23 cellular contexts compared by ENCODE assay signal in the genomic region with DNA sequence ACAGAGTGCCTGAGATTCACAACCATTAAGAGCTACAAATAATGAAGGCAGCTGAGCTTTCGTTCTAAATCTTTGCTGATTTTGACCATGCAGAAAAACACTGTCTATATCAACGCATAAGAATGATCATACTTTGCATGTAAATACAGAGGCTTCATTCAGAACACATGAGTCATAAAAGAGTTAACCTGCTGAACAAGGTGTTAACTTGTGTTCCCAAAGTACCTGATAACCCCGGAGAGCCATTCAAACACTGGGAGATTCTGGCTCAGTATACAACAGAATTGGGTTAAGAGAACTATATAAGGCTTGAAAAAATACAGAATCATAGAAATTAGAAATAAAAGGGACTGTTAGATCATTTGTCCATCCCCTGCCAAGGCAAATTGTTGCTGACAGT.
"Had no signal": no experiment of that assay in that cellular context is flagged by ENCODE, and none has a peak within 500 bp of the region (broad histone marks: within the 10 kb centered on the region; RNA-seq: fewer than 3 reads in every experiment).

No MANE protein-coding gene starts in this region.

- H3K36me3 Mint-ChIP-seq: activated naive CD4-positive, alpha-beta T cell treated with anti-CD3 and anti-CD28 coated beads, Interleukin-2, amount 50 U/mL, for 72 hours had no signal

- H3K27ac ChIP-seq: brain microvascular endothelial cell, KMS-11 had no signal

- H3K9me3 Mint-ChIP-seq: activated CD4-positive, alpha-beta T cell treated with anti-CD3 and anti-CD28 coated beads, Interleukin-2, amount 10 ng/mL, durations not matched to agents 24 days and 14 days; activated naive CD8-positive, alpha-beta T cell treated with anti-CD3 and anti-CD28 coated beads, Interleukin-2, amount 50 U/mL, for 24 hours; activated T-cell treated with anti-CD3 and anti-CD28 coated beads, Interleukin-2, amount 50 U/mL, for 4 hours had no signal

- FAIRE-seq: RCC 7860 had no signal

- ATAC-seq: activated naive CD4-positive, alpha-beta T cell treated with anti-CD3 and anti-CD28 coated beads, Interleukin-2, amount 50 U/mL, for 72 hours; activated naive CD8-positive, alpha-beta T cell treated with anti-CD3 and anti-CD28 coated beads, Interleukin-2, amount 50 U/mL, for 24 hours; activated T-cell treated with anti-CD3 and anti-CD28 coated beads, Interleukin-2, amount 50 U/mL, for 4 hours; PC-3 had no signal

- DNase-seq: activated B cell treated with CpG ODN at 0.5 μM for 24 hours; activated CD4-positive, alpha-beta T cell treated with anti-CD3 and anti-CD28 coated beads for 1 hour; activated CD4-positive, alpha-beta T cell treated with anti-CD3 and anti-CD28 coated beads, Interleukin-2, amount 10 ng/mL, durations not matched to agents 24 days and 14 days; activated CD4-positive, alpha-beta T cell treated with anti-CD3 and anti-CD28 coated beads, Interleukin-2, amount 50 U/mL, for 48 hours; activated effector memory CD4-positive, alpha-beta T cell treated with anti-CD3 and anti-CD28 coated beads, Interleukin-2, amount 50 U/mL, for 16 hours; activated naive CD4-positive, alpha-beta T cell treated with Interleukin-2 at 50 U/mL for 16 hours; activated naive CD8-positive, alpha-beta T cell treated with anti-CD3 and anti-CD28 coated beads, Interleukin-2, amount 50 U/mL, for 24 hours; activated T-cell treated with anti-CD3 and anti-CD28 coated beads, Interleukin-2, amount 50 U/mL, for 4 hours; amniotic stem cell; brain microvascular endothelial cell; caudate nucleus; MM.1S; NCI-H1105; NCI-H1436; NCI-H1694 treated with DMSO at 0.1 percent for 48 hours; NCI-H2029 treated with DMSO at 0.1 percent for 48 hours; NCI-H345; NCI-H510A treated with DMSO at 0.1 percent for 48 hours; PC-3; SIG-M5 had no signal

- H3K27ac Mint-ChIP-seq: activated B cell treated with CpG ODN at 0.5 μM for 24 hours; activated CD4-positive, alpha-beta T cell treated with anti-CD3 and anti-CD28 coated beads, Interleukin-2, amount 10 ng/mL, durations not matched to agents 24 days and 14 days; activated naive CD4-positive, alpha-beta T cell treated with anti-CD3 and anti-CD28 coated beads, Interleukin-2, amount 50 U/mL, for 72 hours; activated naive CD8-positive, alpha-beta T cell treated with anti-CD3 and anti-CD28 coated beads, Interleukin-2, amount 50 U/mL, for 24 hours had no signal

- H3K4me3 Mint-ChIP-seq: activated B cell treated with CpG ODN at 0.5 μM for 24 hours; activated CD4-positive, alpha-beta T cell treated with anti-CD3 and anti-CD28 coated beads, Interleukin-2, amount 10 ng/mL, durations not matched to agents 24 days and 14 days; activated naive CD8-positive, alpha-beta T cell treated with anti-CD3 and anti-CD28 coated beads, Interleukin-2, amount 50 U/mL, for 24 hours; activated T-cell treated with anti-CD3 and anti-CD28 coated beads, Interleukin-2, amount 50 U/mL, for 4 hours had no signal

- H3K4me2 ChIP-seq: KMS-11 had no signal

- H3K4me1 Mint-ChIP-seq: activated B cell treated with CpG ODN at 0.5 μM for 24 hours; activated CD4-positive, alpha-beta T cell treated with anti-CD3 and anti-CD28 coated beads, Interleukin-2, amount 10 ng/mL, durations not matched to agents 24 days and 14 days; activated naive CD8-positive, alpha-beta T cell treated with anti-CD3 and anti-CD28 coated beads, Interleukin-2, amount 50 U/mL, for 24 hours had no signal

- H3K27me3 ChIP-seq: brain microvascular endothelial cell had no signal

- H3K27me3 Mint-ChIP-seq: activated B cell treated with CpG ODN at 0.5 μM for 24 hours; activated CD4-positive, alpha-beta T cell treated with anti-CD3 and anti-CD28 coated beads, Interleukin-2, amount 10 ng/mL, durations not matched to agents 24 days and 14 days; activated naive CD8-positive, alpha-beta T cell treated with anti-CD3 and anti-CD28 coated beads, Interleukin-2, amount 50 U/mL, for 24 hours had no signal

- H3K36me3 ChIP-seq: brain microvascular endothelial cell had no signal
